1 cellular context compared by ENCODE assay signal in genomic region chr13:110298221-110298565, GRCh38.
TF ChIP-seq lines count a peak whose summit lies in the region.

No MANE protein-coding gene starts in this region.

TF ChIP-seq in K562, 482 proteins besides CTCF, POLR2A, EP300 and RAD21 (continued from another document):
- TF ChIP-seq ZNF282 (CRISPR knock-in tag; IDR thresholded peaks at IDR 0.05) = no peak
- TF ChIP-seq TAL1 (IDR thresholded peaks at IDR 0.05) = peak; percentile 45
- 0 out of 2 replicates have a peak, but pooled peaks have one; percentile 4 for TF ChIP-seq CBFA2T3 (IDR thresholded peaks at IDR 0.05)
- TF ChIP-seq, protein P1, sequence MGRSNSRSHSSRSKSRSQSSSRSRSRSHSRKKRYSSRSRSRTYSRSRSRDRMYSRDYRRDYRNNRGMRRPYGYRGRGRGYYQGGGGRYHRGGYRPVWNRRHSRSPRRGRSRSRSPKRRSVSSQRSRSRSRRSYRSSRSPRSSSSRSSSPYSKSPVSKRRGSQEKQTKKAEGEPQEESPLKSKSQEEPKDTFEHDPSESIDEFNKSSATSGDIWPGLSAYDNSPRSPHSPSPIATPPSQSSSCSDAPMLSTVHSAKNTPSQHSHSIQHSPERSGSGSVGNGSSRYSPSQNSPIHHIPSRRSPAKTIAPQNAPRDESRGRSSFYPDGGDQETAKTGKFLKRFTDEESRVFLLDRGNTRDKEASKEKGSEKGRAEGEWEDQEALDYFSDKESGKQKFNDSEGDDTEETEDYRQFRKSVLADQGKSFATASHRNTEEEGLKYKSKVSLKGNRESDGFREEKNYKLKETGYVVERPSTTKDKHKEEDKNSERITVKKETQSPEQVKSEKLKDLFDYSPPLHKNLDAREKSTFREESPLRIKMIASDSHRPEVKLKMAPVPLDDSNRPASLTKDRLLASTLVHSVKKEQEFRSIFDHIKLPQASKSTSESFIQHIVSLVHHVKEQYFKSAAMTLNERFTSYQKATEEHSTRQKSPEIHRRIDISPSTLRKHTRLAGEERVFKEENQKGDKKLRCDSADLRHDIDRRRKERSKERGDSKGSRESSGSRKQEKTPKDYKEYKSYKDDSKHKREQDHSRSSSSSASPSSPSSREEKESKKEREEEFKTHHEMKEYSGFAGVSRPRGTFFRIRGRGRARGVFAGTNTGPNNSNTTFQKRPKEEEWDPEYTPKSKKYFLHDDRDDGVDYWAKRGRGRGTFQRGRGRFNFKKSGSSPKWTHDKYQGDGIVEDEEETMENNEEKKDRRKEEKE (IDR thresholded peaks at IDR 0.05; ENCODE audit: borderline replicate concordance in 1 of 2, control insufficient read depth in 1 of 2, low read depth in 2 of 2, low read length in 1 of 2) = no peak
- TF ChIP-seq TEAD4 (IDR thresholded peaks at IDR 0.05; ENCODE audit: low read length) = 0 out of 2 replicates have a peak, but pooled peaks have one; percentile 13
- no peak for TF ChIP-seq TEAD4 (CRISPR knock-in tag; IDR thresholded peaks at IDR 0.05; ENCODE audit: borderline replicate concordance)
- TF ChIP-seq ZSCAN32 (CRISPR knock-in tag; IDR thresholded peaks at IDR 0.05) = no peak
- TF ChIP-seq HNRNPUL1 (IDR thresholded peaks at IDR 0.05; ENCODE audit: low read length) = no peak
- TF ChIP-seq DLX4 (CRISPR knock-in tag; IDR thresholded peaks at IDR 0.05) = no peak
- TF ChIP-seq FOXJ2 (tag; IDR thresholded peaks at IDR 0.05) = no peak
TF ChIP-seq in K562: peak in this region for 3.
